Comparison of ENCODE assay signal across 15 cellular contexts in genomic region chr3:190182418-190183043, GRCh38.
A peak's percentile ranks its signal among the peaks of the same experiment; 100 is the strongest.
DNase-seq lines count a peak whose midpoint lies in the region; FAIRE-seq and TF ChIP-seq lines count a peak whose summit lies in the region.
"Had no signal": no experiment of that assay in that cellular context is flagged by ENCODE, and none has a peak within 500 bp of the region (broad histone marks: within the 10 kb centered on the region; RNA-seq: fewer than 3 reads in every experiment).

No MANE protein-coding gene starts in this region.

- FAIRE-seq in RCC 7860 (lab: Jason Lieb, UNC) = peak; percentile 72

- no peak overlapping the region for H3K4me3 Mint-ChIP-seq in neural progenitor cell
- H3K4me3 Mint-ChIP-seq: stimulated activated effector memory CD8-positive, alpha-beta T cell treated with anti-CD3 and anti-CD28 coated beads, Interleukin-12 subunit alpha, Interleukin-12 subunit beta, amount 100 ng/mL, for 72 hours had no signal

- TF ChIP-seq CTCF in neural progenitor cell (IDR thresholded peaks at IDR 0.05) = no peak

- H3K9me3 ChIP-seq in neural progenitor cell (ENCODE audit: low read depth) = no peaks in the 10 kb centered on the region

- H3K4me2 ChIP-seq in neural progenitor cell = no peak overlapping the region

- peak overlapping the region; percentile 27 for H2AFZ ChIP-seq in neural progenitor cell (replicated peaks)

- H3K79me2 ChIP-seq in neural progenitor cell (ENCODE audit: low read depth) = no peaks in the 10 kb centered on the region

- no peaks in the 10 kb centered on the region for H3K9me3 Mint-ChIP-seq in neural progenitor cell
- H3K9me3 Mint-ChIP-seq: stimulated activated effector memory CD8-positive, alpha-beta T cell treated with anti-CD3 and anti-CD28 coated beads, Interleukin-12 subunit alpha, Interleukin-12 subunit beta, amount 100 ng/mL, for 72 hours had no signal

- H3F3A ChIP-seq in neural progenitor cell (ENCODE audit: low read depth) = no peaks in the 10 kb centered on the region

- H3K36me3 Mint-ChIP-seq in neural progenitor cell = no peaks in the 10 kb centered on the region
- H3K36me3 Mint-ChIP-seq: stimulated activated effector memory CD8-positive, alpha-beta T cell treated with anti-CD3 and anti-CD28 coated beads, Interleukin-12 subunit alpha, Interleukin-12 subunit beta, amount 100 ng/mL, for 72 hours had no signal

- no peaks in the 10 kb centered on the region for H4K20me1 ChIP-seq in neural progenitor cell (ENCODE audit: low read depth)

- H3K4me1 ChIP-seq in neural progenitor cell = peaks cover 8% of the 10 kb centered on the region

- H3K27ac ChIP-seq in epithelial cell of prostate (peak overlapping the region; percentile 38), neural progenitor cell (no peak overlapping the region)

- H3K27me3 Mint-ChIP-seq in neural progenitor cell (ENCODE audit: insufficient read depth, low read depth) = peaks cover 2% of the 10 kb centered on the region

- peaks cover 6% of the 10 kb centered on the region for H3K4me1 Mint-ChIP-seq in neural progenitor cell
- H3K4me1 Mint-ChIP-seq: stimulated activated effector memory CD8-positive, alpha-beta T cell treated with anti-CD3 and anti-CD28 coated beads, Interleukin-12 subunit alpha, Interleukin-12 subunit beta, amount 100 ng/mL, for 72 hours had no signal

- no peaks in the 10 kb centered on the region for H3K36me3 ChIP-seq in neural progenitor cell

- no peaks in the 10 kb centered on the region for H3K27me3 ChIP-seq in neural progenitor cell
- H3K27me3 ChIP-seq: dorsolateral prefrontal cortex had no signal

- no peak overlapping the region for H3K9ac ChIP-seq in neural progenitor cell

- H3K4me3 ChIP-seq in neural progenitor cell = no peak overlapping the region
- H3K4me3 ChIP-seq: dorsolateral prefrontal cortex, lung had no signal

- DNase-seq in DMS53 treated with DMSO at 0.1 percent for 48 hours (lab: John Stamatoyannopoulos, UW; ENCODE audit: unreplicated experiment) (peak; percentile 30), RCC 7860 (ENCODE audit: low spot score) (peak; percentile 61), epithelial cell of prostate (ENCODE audit: low read depth, low spot score) (no peak), neural progenitor cell (ENCODE audit: low spot score) (no peak), anterior cingulate cortex (lab: John Stamatoyannopoulos, UW) (no peak), HUDEP-2 (lab: John Stamatoyannopoulos, UW; ENCODE audit: unreplicated experiment in 76 of 76) (no peak), hepatic stellate cell (ENCODE audit: low spot score) (no peak), RPMI8226 (no peak)
- DNase-seq: activated T-cell treated with anti-CD3 and anti-CD28 coated beads, Interleukin-2, amount 50 U/mL, for 48 hours; amniotic stem cell; DMS 273 treated with DMSO at 0.1 percent for 48 hours; KG1 had no signal

- H3K27ac Mint-ChIP-seq in neural progenitor cell = no peak overlapping the region
- H3K27ac Mint-ChIP-seq: stimulated activated effector memory CD8-positive, alpha-beta T cell treated with anti-CD3 and anti-CD28 coated beads, Interleukin-12 subunit alpha, Interleukin-12 subunit beta, amount 100 ng/mL, for 72 hours had no signal

Comparison
In these comparisons a context has a peak if more than half of its experiments do, and no peak if none do; other contexts are left out.
1. DNase-seq: peak in DMS53 treated with DMSO at 0.1 percent for 48 hours (single experiment) and RCC 7860 (single experiment); none in epithelial cell of prostate (single experiment), neural progenitor cell (single experiment), anterior cingulate cortex (0 of 58), HUDEP-2 (0 of 76), hepatic stellate cell (single experiment) and RPMI8226 (single experiment).